In genomic region chr16:69329369-69330285, GRCh38 we compare ENCODE assay signal across 1 cellular context.
TF ChIP-seq lines count a peak whose summit lies in the region.

No MANE protein-coding gene starts in this region.

TF ChIP-seq in HEK293, 187 proteins besides CTCF, POLR2A, EP300 and RAD21 (continued from another document):
- TF ChIP-seq ZBTB44 (tag by site-specific recombination; IDR thresholded peaks at IDR 0.05), result no peak
- no peak for TF ChIP-seq ZNF621 (tag by site-specific recombination; IDR thresholded peaks at IDR 0.05)
- TF ChIP-seq ZEB2 (tag by site-specific recombination; IDR thresholded peaks at IDR 0.05), result 0 out of 2 replicates have a peak, but pooled peaks have one; percentile 13
- TF ChIP-seq ZNF473 (tag by site-specific recombination; IDR thresholded peaks at IDR 0.05), result no peak
- TF ChIP-seq ZNF747 (tag by site-specific recombination; IDR thresholded peaks at IDR 0.05), result no peak
- no peak for TF ChIP-seq REST (tag by site-specific recombination; IDR thresholded peaks at IDR 0.05)
- no peak for TF ChIP-seq ZNF600 (tag by site-specific recombination; IDR thresholded peaks at IDR 0.05)
- TF ChIP-seq ZNF184 (tag by site-specific recombination; IDR thresholded peaks at IDR 0.05), result no peak
- TF ChIP-seq ZNF404 (tag by site-specific recombination; IDR thresholded peaks at IDR 0.05), result no peak
- no peak for TF ChIP-seq EGR2 (tag by site-specific recombination; IDR thresholded peaks at IDR 0.05; ENCODE audit: low read depth)
- TF ChIP-seq ZBTB20 (tag by site-specific recombination; IDR thresholded peaks at IDR 0.05), result no peak
